8 cellular contexts compared by ENCODE assay signal in the genomic region with DNA sequence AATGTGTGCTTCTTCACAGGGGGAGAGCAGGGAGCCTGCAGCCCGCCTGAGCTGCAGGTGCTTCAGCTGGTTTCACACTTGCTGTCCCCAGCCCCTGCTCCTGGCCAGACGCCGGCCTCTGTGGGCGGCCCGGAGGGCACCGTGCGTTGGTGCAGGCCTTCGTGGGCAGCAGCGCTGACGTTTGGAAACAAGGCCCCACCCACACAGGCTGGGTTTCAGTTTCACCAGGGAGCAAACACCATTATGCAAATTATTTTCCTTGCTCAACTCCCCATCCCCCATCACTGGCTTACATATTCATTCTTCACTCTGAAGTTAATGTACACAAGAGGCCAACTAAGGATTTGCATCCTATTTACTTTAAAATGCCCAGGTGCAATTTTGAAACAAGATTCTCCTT.
DNase-seq lines count a peak whose midpoint lies in the region; ATAC-seq and TF ChIP-seq lines count a peak whose summit lies in the region.
"Not testable (repeated sequence)": the region's sequence is repeated elsewhere in the genome, so short reads cannot be mapped to it uniquely, and the experiment has no call there.

No MANE protein-coding gene starts in this region.

- H3K36me3 Mint-ChIP-seq in WTC11: not testable (repeated sequence)

- not testable (repeated sequence) for TF ChIP-seq CTCF in WTC11 (IDR thresholded peaks at IDR 0.05); mucosa of descending colon (IDR thresholded peaks at IDR 0.05); upper lobe of right lung (IDR thresholded peaks at IDR 0.05)

- not testable (repeated sequence) for DNase-seq in WTC11 (ENCODE audit: low spot score); upper lobe of right lung
- peak; percentile 38 for DNase-seq in central memory CD4-positive, alpha-beta T cell
- peak in 1 of 3 donors; percentile 79 for DNase-seq in mucosa of descending colon

- not testable (repeated sequence) for H3K4me1 ChIP-seq in mucosa of descending colon (ENCODE audit: low read depth); upper lobe of right lung

- ATAC-seq in GM18517 (IDR thresholded peaks at IDR 0.05; ENCODE audit: unreplicated experiment) (peak; percentile 88), GM21381 (IDR thresholded peaks at IDR 0.05; ENCODE audit: unreplicated experiment) (peak; percentile 94), HG02870 (IDR thresholded peaks at IDR 0.05; ENCODE audit: unreplicated experiment) (peak; percentile 84), HG03457 (IDR thresholded peaks at IDR 0.05; ENCODE audit: unreplicated experiment) (peak; percentile 89), WTC11 (peak; percentile 80), mucosa of descending colon (peak; percentile 74), upper lobe of right lung (peak; percentile 90)

- not testable (repeated sequence) for H3K27me3 ChIP-seq in upper lobe of right lung

- H3K27me3 Mint-ChIP-seq in WTC11 (ENCODE audit: low read depth): not testable (repeated sequence)

- H3K27ac ChIP-seq in upper lobe of right lung: not testable (repeated sequence)

- CTCF ChIA-PET in WTC11 (lab: Charles Lee): not testable (repeated sequence)

- not testable (repeated sequence) for H3K4me3 Mint-ChIP-seq in WTC11

- POLR2A ChIA-PET in WTC11 (lab: Charles Lee): not testable (repeated sequence)

- H3K9me3 Mint-ChIP-seq in WTC11: not testable (repeated sequence)

- not testable (repeated sequence) for H3K9me3 ChIP-seq in mucosa of descending colon, upper lobe of right lung

- intact Hi-C loops in mucosa of descending colon (cut with DNase I, micrococcal nuclease); upper lobe of right lung (cut with DNase I): not testable (repeated sequence)

- not testable (repeated sequence) for H3K36me3 ChIP-seq in mucosa of descending colon (ENCODE audit: low read depth); upper lobe of right lung

- peaks cover 15% of the 10 kb centered on the region for H3K4me1 Mint-ChIP-seq in WTC11

- not testable (repeated sequence) for H3K27ac Mint-ChIP-seq in WTC11

- H3K4me3 ChIP-seq in mucosa of descending colon, upper lobe of right lung: not testable (repeated sequence)
